Comparison of ENCODE assay signal across 12 cellular contexts in the genomic region with DNA sequence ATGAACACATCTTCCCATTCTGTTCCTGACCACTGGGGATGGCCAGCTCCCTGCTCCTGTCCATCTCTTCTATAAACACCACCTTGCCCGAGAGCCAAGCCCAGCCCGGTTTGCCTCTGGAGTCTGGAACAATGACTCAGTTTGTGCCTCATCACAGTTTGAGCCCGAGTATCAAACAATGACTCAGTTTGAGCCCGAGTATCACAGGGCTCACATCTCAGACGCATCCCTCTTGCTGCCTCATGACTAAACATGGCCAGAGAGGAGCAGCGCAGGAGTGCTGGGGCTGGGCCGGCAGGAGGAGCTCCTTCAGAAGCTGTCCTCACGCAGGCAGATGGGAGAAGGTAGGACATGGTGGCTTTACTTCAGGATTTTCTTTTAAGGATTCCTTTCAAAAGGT.
A peak's percentile ranks its signal among the peaks of the same experiment; 100 is the strongest.
DNase-seq lines count a peak whose midpoint lies in the region; ATAC-seq and TF ChIP-seq lines count a peak whose summit lies in the region.
"Had no signal": no experiment of that assay in that cellular context is flagged by ENCODE, and none has a peak within 500 bp of the region (broad histone marks: within the 10 kb centered on the region; RNA-seq: fewer than 3 reads in every experiment).

No MANE protein-coding gene starts in this region.

- peak in 1 of 4 donors; percentile 12 for TF ChIP-seq POLR2A in esophagus squamous epithelium (IDR thresholded peaks at IDR 0.05)

- peak; percentile 44 for DNase-seq in AG09319 (ENCODE audit: extremely low read depth, low read depth)
- peak; percentile 72 for DNase-seq in RKO (ENCODE audit: low spot score)
- DNase-seq in esophagus squamous epithelium (lab: John Stamatoyannopoulos, UW) = no peak
- DNase-seq in omental fat pad (ENCODE audit: low spot score) = no peak
- no peak for DNase-seq in NCI-H2081 (lab: John Stamatoyannopoulos, UW)
- DNase-seq in T-helper 1 cell = no peak
- no peak for DNase-seq in HuH-7 (ENCODE audit: low spot score)
- DNase-seq: activated CD8-positive, alpha-beta memory T cell treated with anti-CD3 and anti-CD28 coated beads, Interleukin-2, amount 50 U/mL, for 48 hours; NCI-H526 treated with DMSO at 0.1 percent for 48 hours had no signal

- no peak overlapping the region for H3K4me3 ChIP-seq in esophagus squamous epithelium

- 28 to 53% methylated on average over 4 to 8 of the region's 8 CpGs for WGBS in esophagus squamous epithelium, 2 donors

- H3K4me1 ChIP-seq in esophagus squamous epithelium = peaks cover 0 to 4% (median 0%) of the 10 kb centered on the region in 3 donors

- H3K9me3 ChIP-seq in esophagus squamous epithelium = no peaks in the 10 kb centered on the region
- H3K9me3 ChIP-seq: neutrophil had no signal

- TF ChIP-seq CTCF in AG09319 (IDR thresholded peaks at IDR 0.05; ENCODE audit: low read depth, low read length) (peak; percentile 55), esophagus squamous epithelium (IDR thresholded peaks at IDR 0.05) (peak in 2 of 6 experiments; percentile 18 to 55), omental fat pad (IDR thresholded peaks at IDR 0.05) (no peak)

- H3K36me3 ChIP-seq in esophagus squamous epithelium = peaks cover 0 to 48% (median 15%) of the 10 kb centered on the region in 3 donors
- H3K36me3 ChIP-seq: neutrophil had no signal

- peak overlapping the region in 3 of 4 donors; percentile 9 to 74 (median 42) for H3K27ac ChIP-seq in esophagus squamous epithelium
- H3K27ac ChIP-seq: HL-60, neutrophil had no signal

- no peaks in the 10 kb centered on the region for H3K27me3 ChIP-seq in esophagus squamous epithelium
- H3K27me3 ChIP-seq: neutrophil had no signal

- intact Hi-C loops in esophagus squamous epithelium (cut with DNase I) = no loop called here

- ATAC-seq in omental fat pad (ENCODE audit: low FRiP score) = peak; percentile 70
- no peak for ATAC-seq in GM18498 (IDR thresholded peaks at IDR 0.05; ENCODE audit: unreplicated experiment)

Comparison
In these comparisons a context has a peak if more than half of its experiments do, and no peak if none do; other contexts are left out.
1. DNase-seq: peak in AG09319 (single experiment) and RKO (single experiment); none in esophagus squamous epithelium (single experiment), omental fat pad (single experiment), NCI-H2081 (0 of 2), T-helper 1 cell (0 of 5) and HuH-7 (single experiment).